1 cellular context compared by ENCODE assay signal in the genomic region with DNA sequence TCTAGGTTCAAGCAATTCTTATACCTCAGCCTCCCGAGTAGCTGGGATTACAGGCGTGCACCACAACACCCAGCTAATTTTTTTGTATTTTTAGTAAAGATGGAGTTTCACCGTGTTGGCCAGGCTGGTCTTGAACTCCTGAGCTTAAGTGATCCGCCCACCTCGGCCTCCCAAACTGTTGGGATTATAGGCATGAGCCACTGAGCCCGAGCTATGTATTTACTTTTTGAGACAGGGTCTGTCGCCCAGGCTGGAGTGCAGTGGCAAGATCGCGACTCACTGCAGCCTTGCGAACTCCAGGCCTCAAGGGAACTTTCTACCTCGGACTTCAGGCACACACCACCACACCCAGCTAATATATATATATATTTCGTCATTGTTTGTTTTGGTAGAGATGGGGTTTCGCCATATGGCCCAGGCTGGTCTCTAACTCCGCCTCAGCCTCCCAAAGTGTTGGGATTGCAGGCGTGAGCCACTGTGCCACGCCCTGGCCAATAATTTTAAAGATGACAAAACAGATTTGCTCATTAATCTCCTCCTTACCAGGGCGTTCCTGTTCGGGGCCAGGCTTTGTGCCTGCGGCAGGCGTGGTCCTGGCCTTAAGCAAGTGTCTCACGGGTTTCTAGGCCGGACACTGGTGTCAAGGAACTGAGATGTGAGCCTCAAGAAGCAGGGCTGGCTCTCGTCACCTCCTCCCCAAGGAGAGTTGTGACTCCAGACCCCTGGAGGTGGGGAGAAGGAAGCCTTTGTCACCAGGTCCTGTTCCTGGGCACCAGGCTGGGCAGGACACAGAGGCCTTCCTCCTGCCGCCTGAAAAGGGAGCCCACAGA.
TF ChIP-seq lines count a peak whose summit lies in the region.

No MANE protein-coding gene starts in this region.

TF ChIP-seq in HepG2, 621 proteins besides CTCF, POLR2A, EP300 and RAD21 (continued from another document):
- TF ChIP-seq, protein P1, sequence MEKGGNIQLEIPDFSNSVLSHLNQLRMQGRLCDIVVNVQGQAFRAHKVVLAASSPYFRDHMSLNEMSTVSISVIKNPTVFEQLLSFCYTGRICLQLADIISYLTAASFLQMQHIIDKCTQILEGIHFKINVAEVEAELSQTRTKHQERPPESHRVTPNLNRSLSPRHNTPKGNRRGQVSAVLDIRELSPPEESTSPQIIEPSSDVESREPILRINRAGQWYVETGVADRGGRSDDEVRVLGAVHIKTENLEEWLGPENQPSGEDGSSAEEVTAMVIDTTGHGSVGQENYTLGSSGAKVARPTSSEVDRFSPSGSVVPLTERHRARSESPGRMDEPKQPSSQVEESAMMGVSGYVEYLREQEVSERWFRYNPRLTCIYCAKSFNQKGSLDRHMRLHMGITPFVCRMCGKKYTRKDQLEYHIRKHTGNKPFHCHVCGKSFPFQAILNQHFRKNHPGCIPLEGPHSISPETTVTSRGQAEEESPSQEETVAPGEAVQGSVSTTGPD (CRISPR knock-in tag; IDR thresholded peaks at IDR 0.05): peak; percentile 95
- peak; percentile 25; the same call in 1 of the 2 replicates for TF ChIP-seq ZBTB20 (CRISPR knock-in tag; IDR thresholded peaks at IDR 0.05; ENCODE audit: borderline replicate concordance, low read depth)
- TF ChIP-seq, protein P2, sequence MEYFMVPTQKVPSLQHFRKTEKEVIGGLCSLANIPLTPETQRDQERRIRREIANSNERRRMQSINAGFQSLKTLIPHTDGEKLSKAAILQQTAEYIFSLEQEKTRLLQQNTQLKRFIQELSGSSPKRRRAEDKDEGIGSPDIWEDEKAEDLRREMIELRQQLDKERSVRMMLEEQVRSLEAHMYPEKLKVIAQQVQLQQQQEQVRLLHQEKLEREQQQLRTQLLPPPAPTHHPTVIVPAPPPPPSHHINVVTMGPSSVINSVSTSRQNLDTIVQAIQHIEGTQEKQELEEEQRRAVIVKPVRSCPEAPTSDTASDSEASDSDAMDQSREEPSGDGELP (IDR thresholded peaks at IDR 0.05; ENCODE audit: borderline replicate concordance, low read depth): no peak
- TF ChIP-seq, protein P3, sequence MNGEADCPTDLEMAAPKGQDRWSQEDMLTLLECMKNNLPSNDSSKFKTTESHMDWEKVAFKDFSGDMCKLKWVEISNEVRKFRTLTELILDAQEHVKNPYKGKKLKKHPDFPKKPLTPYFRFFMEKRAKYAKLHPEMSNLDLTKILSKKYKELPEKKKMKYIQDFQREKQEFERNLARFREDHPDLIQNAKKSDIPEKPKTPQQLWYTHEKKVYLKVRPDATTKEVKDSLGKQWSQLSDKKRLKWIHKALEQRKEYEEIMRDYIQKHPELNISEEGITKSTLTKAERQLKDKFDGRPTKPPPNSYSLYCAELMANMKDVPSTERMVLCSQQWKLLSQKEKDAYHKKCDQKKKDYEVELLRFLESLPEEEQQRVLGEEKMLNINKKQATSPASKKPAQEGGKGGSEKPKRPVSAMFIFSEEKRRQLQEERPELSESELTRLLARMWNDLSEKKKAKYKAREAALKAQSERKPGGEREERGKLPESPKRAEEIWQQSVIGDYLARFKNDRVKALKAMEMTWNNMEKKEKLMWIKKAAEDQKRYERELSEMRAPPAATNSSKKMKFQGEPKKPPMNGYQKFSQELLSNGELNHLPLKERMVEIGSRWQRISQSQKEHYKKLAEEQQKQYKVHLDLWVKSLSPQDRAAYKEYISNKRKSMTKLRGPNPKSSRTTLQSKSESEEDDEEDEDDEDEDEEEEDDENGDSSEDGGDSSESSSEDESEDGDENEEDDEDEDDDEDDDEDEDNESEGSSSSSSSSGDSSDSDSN (CRISPR knock-in tag; IDR thresholded peaks at IDR 0.05): 0 out of 2 replicates have a peak, but pooled peaks have one; percentile 21
- no peak for TF ChIP-seq SP1 (IDR thresholded peaks at IDR 0.05)
- TF ChIP-seq SP1 (CRISPR knock-in tag; IDR thresholded peaks at IDR 0.05): no peak
- no peak for TF ChIP-seq ATM (IDR thresholded peaks at IDR 0.05; ENCODE audit: borderline replicate concordance)
- no peak for TF ChIP-seq ZNF260 (CRISPR knock-in tag; IDR thresholded peaks at IDR 0.05; ENCODE audit: borderline replicate concordance, low read depth)
- TF ChIP-seq ZNF724P (CRISPR knock-in tag; IDR thresholded peaks at IDR 0.05; ENCODE audit: borderline replicate concordance): no peak; the same call in 1 of the 2 replicates
- TF ChIP-seq AGO2 (optimal IDR thresholded peaks at IDR 0.05; ENCODE audit: low read depth, low read length): no peak
- TF ChIP-seq, protein P4, sequence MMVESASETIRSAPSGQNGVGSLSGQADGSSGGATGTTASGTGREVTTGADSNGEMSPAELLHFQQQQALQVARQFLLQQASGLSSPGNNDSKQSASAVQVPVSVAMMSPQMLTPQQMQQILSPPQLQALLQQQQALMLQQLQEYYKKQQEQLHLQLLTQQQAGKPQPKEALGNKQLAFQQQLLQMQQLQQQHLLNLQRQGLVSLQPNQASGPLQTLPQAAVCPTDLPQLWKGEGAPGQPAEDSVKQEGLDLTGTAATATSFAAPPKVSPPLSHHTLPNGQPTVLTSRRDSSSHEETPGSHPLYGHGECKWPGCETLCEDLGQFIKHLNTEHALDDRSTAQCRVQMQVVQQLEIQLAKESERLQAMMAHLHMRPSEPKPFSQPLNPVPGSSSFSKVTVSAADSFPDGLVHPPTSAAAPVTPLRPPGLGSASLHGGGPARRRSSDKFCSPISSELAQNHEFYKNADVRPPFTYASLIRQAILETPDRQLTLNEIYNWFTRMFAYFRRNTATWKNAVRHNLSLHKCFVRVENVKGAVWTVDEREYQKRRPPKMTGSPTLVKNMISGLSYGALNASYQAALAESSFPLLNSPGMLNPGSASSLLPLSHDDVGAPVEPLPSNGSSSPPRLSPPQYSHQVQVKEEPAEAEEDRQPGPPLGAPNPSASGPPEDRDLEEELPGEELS (CRISPR knock-in tag; IDR thresholded peaks at IDR 0.05): 0 out of 2 replicates have a peak, but pooled peaks have one; percentile 28
- TF ChIP-seq TMF1 (CRISPR knock-in tag; IDR thresholded peaks at IDR 0.05; ENCODE audit: low read depth): no peak
- 0 out of 2 replicates have a peak, but pooled peaks have one; percentile 14 for TF ChIP-seq BORCS8-MEF2B (CRISPR knock-in tag; IDR thresholded peaks at IDR 0.05)
TF ChIP-seq in HepG2: peak in this region for 63.
